Comparison of ENCODE assay signal across 25 cellular contexts in the genomic region with DNA sequence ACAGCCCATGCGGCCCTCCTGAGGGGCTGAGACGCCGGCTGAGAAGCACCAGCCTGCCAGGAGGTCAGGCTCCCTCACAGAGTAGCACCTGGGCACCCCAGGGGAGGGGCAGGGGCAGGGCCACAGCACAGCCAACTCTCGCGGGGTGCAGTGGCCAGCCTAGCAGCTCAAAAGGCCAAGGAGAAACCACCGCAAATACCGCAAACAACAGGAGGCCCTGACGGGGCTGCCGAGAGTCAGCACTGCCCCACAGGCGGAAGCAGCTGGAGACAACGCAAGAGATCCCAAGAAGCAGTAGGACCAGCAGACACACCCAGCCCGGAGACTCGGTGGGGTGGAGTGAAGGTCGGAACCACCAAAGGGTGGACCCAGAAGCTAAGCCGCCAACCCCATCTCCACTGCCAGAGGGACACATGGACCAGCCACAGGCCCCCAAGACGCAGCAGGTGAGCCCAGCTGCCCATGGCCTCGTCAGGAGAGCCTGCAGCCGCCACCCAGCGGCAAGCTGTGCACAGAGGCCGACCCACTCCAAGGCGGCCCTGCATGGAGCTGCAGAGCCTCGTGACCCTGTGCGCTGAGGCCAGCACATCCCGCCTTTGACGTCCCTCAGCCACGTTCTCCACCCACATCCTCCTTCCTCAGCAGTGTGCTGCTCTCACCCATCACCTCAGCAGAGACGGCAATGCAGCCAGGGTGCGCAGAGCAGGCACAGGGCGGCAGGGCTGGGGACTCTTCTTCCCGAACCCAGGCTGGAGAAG. TPM values are rescaled to one million over a fixed set of nuclear protein-coding genes. Genes with fewer than 3 reads are reported as not detected.
"Had no signal": no experiment of that assay in that cellular context is flagged by ENCODE, and none has a peak within 500 bp of the region (broad histone marks: within the 10 kb centered on the region; RNA-seq: fewer than 3 reads in every experiment).

No MANE protein-coding gene starts in this region.

- ATAC-seq: activated CD8-positive, alpha-beta T cell treated with anti-CD3 and anti-CD28 coated beads for 36 hours; activated T-cell treated with anti-CD3 and anti-CD28 coated beads, Interleukin-2, amount 50 U/mL, for 72 hours; activated T-helper 17 cell treated with anti-CD3 and anti-CD28 coated beads, Interleukin-2, amount 50 U/mL, for 72 hours; Panc1 had no signal

- H3K27ac ChIP-seq: ascending aorta, cardiac muscle cell, KMS-11, SJCRH30, SK-N-MC had no signal

- H3K27me3 ChIP-seq: ascending aorta, cardiac muscle cell, SJCRH30 had no signal

- FAIRE-seq: TTC549 had no signal

- H3K4me2 ChIP-seq: KMS-11 had no signal

- H3K9me3 ChIP-seq: ascending aorta, SJCRH30 had no signal

- H3K4me3 ChIP-seq: ascending aorta, cardiac muscle cell, SJCRH30, SK-N-MC had no signal

- H3K9ac ChIP-seq: KMS-11 had no signal

- DNase-seq: activated CD4-positive, alpha-beta T cell treated with anti-CD3 and anti-CD28 coated beads, Interleukin-2, amount 10 ng/mL, durations not matched to agents 24 days and 14 days; activated CD4-positive, alpha-beta T cell treated with anti-CD3 and anti-CD28 coated beads, Interleukin-2, amount 50 U/mL, for 4 hours; activated CD8-positive, alpha-beta T cell treated with anti-CD3 and anti-CD28 coated beads for 36 hours; activated effector memory CD4-positive, alpha-beta T cell treated with anti-CD3 and anti-CD28 coated beads, Interleukin-2, amount 50 U/mL, for 16 hours; activated naive CD4-positive, alpha-beta T cell treated with Interleukin-2 at 50 U/mL for 16 hours; activated naive CD8-positive, alpha-beta T cell treated with anti-CD3 and anti-CD28 coated beads, Interleukin-2, amount 10 ng/mL, durations not matched to agents 7 days and 5 days; activated T-cell treated with anti-CD3 and anti-CD28 coated beads, Interleukin-2, amount 50 U/mL, for 1 hour; activated T-cell treated with anti-CD3 and anti-CD28 coated beads, Interleukin-2, amount 50 U/mL, for 72 hours; amygdala; NCI-H1105; NCI-H1436; NCI-H1694; NCI-H2029; NCI-H345; NCI-H524 treated with DMSO at 0.1 percent for 48 hours; SHP77; SJCRH30 had no signal

- H3K4me1 ChIP-seq: ascending aorta had no signal

RNA-seq across cellular contexts. Expression of a gene that starts 31.7 kb away (rescaled TPM):
- total RNA-seq: SJCRH30 had no signal

RNA-seq across cellular contexts. Expression of a gene that starts 48.1 kb away (rescaled TPM):
- total RNA-seq: RPMI7951 had no signal
